23 cellular contexts compared by ENCODE assay signal in genomic region chr16:17084134-17084533, GRCh38.
A peak's percentile ranks its signal among the peaks of the same experiment; 100 is the strongest.
DNase-seq lines count a peak whose midpoint lies in the region; ATAC-seq, FAIRE-seq and TF ChIP-seq lines count a peak whose summit lies in the region.
"Had no signal": no experiment of that assay in that cellular context is flagged by ENCODE, and none has a peak within 500 bp of the region (broad histone marks: within the 10 kb centered on the region; RNA-seq: fewer than 3 reads in every experiment).

No MANE protein-coding gene starts in this region.

- ATAC-seq in HepG2 = no peak
- ATAC-seq in right lobe of liver = no peak
- no peak for ATAC-seq in WTC11
- no peak for ATAC-seq in HG02642 (IDR thresholded peaks at IDR 0.05; ENCODE audit: poor library complexity, unreplicated experiment)
- no peak for ATAC-seq in gastrocnemius medialis

- no peaks in the 10 kb centered on the region for H3K36me3 ChIP-seq in HepG2 (replicated peaks in 1 of 2; ENCODE audit: control insufficient read depth in 1 of 2, insufficient read depth in 2 of 2, low read length in 2 of 2)
- no peaks in the 10 kb centered on the region for H3K36me3 ChIP-seq in right lobe of liver
- no peaks in the 10 kb centered on the region for H3K36me3 ChIP-seq in gastrocnemius medialis

- no peak for TF ChIP-seq RAD21 in HepG2 (CRISPR knock-in tag; IDR thresholded peaks at IDR 0.05)

- BruUV-seq in HepG2 (replicated peaks; lab: Mats Ljungman, UMichigan) = no TSS peak

- TF ChIP-seq CTCF in HepG2 (CRISPR knock-in tag; IDR thresholded peaks at IDR 0.05) (no peak), right lobe of liver (IDR thresholded peaks at IDR 0.05) (no peak), WTC11 (IDR thresholded peaks at IDR 0.05) (no peak), gastrocnemius medialis (IDR thresholded peaks at IDR 0.05 in 4 of 5, conservative IDR thresholded peaks at IDR 0.05 in 1 of 5) (no peak)

- WGBS in HepG2 (ENCODE audit: low lambda C conversion rate) = 0% methylated on average over 2 of the region's 2 CpGs
- WGBS in right lobe of liver (ENCODE audit: insufficient coverage, low coverage, low lambda C conversion rate, missing lambda C conversion rate) = 23% methylated on average over 2 of the region's 2 CpGs

- peak overlapping the region; percentile 83 for H3K27ac Mint-ChIP-seq in WTC11
- H3K27ac Mint-ChIP-seq: B cell; CD4-positive, CD25-positive, alpha-beta regulatory T cell had no signal

- H3K27me3 Mint-ChIP-seq in WTC11 (ENCODE audit: low read depth) = peaks cover 23% of the 10 kb centered on the region
- H3K27me3 Mint-ChIP-seq: B cell; CD4-positive, CD25-positive, alpha-beta regulatory T cell had no signal

- H3K9ac ChIP-seq in HepG2 (ENCODE audit: insufficient read depth, low read depth, low read length) = no peak overlapping the region

- no peak for TF ChIP-seq EP300 in HepG2 (IDR thresholded peaks at IDR 0.05; ENCODE audit: low read depth in 2 of 2, low read length in 2 of 2)
- TF ChIP-seq EP300 in HepG2 (CRISPR knock-in tag; IDR thresholded peaks at IDR 0.05; ENCODE audit: borderline replicate concordance) = no peak

- no peak overlapping the region for H2AFZ ChIP-seq in HepG2 (ENCODE audit: low read length)

- peak overlapping the region; percentile 20; the same call in 1 of the 2 replicates for H3K4me3 Mint-ChIP-seq in WTC11
- H3K4me3 Mint-ChIP-seq: B cell; CD4-positive, CD25-positive, alpha-beta regulatory T cell had no signal

- no peak overlapping the region for H3K4me3 ChIP-seq in HepG2 (replicated peaks in 1 of 3; ENCODE audit: insufficient read depth in 1 of 3, low read depth in 2 of 3, low read length in 3 of 3)
- no peak overlapping the region for H3K4me3 ChIP-seq in right lobe of liver
- 0 out of 2 replicates have a peak overlapping the region, but pooled peaks have one; percentile 17 for H3K4me3 ChIP-seq in iPS-18c (ENCODE audit: insufficient read depth, low read depth, low read length)
- no peak overlapping the region for H3K4me3 ChIP-seq in gastrocnemius medialis

- intact Hi-C loops in HepG2 (cut with micrococcal nuclease; ENCODE audit: unreplicated experiment) = no loop called here
- intact Hi-C loops in right lobe of liver (cut with DNase I) = no loop called here
- intact Hi-C loops in gastrocnemius medialis (cut with DNase I; ENCODE audit: low total_unique reads) = no loop called here

- H3K36me3 Mint-ChIP-seq in WTC11 = peaks cover 12% of the 10 kb centered on the region
- H3K36me3 Mint-ChIP-seq: CD4-positive, CD25-positive, alpha-beta regulatory T cell had no signal

- POLR2A ChIA-PET in HepG2 (lab: Yijun Ruan, JAX) = no interaction called here
- POLR2A ChIA-PET in WTC11 (lab: Charles Lee) = no interaction called here

- FAIRE-seq in HepG2 (lab: Jason Lieb, UNC) = no peak
- FAIRE-seq: GM12891, GM18507 had no signal

- H4K20me1 ChIP-seq in HepG2 (ENCODE audit: insufficient read depth, low read length) = no peaks in the 10 kb centered on the region

- no peaks in the 10 kb centered on the region for H3K4me1 ChIP-seq in HepG2 (ENCODE audit: insufficient read depth, low read length)
- no peaks in the 10 kb centered on the region for H3K4me1 ChIP-seq in right lobe of liver
- H3K4me1 ChIP-seq in gastrocnemius medialis = no peaks in the 10 kb centered on the region

- in situ Hi-C loops in HepG2 (cut with HindIII; ENCODE audit: extremely low pct_ligation_motif_present, low pct_unique_long_range_greater_than_20kb) (no loop called here), gastrocnemius medialis (cut with MboI; ENCODE audit: low sequenced_read_pairs in 4 of 4) (no loop called here)

- DNase-seq in HepG2 (ENCODE audit: low spot score) (no peak), right lobe of liver (no peak), WTC11 (ENCODE audit: low spot score) (no peak), retina (no peak), gastrocnemius medialis (no peak), CD1c-positive myeloid dendritic cell (ENCODE audit: extremely low spot score) (no peak)
- DNase-seq: 8988T; CD4-positive, CD25-positive, alpha-beta regulatory T cell; GF-D8; KBM-7; NCI-H1694 treated with DMSO at 0.1 percent for 48 hours; NCI-H226; NCI-H524; NCI-H82; OCI-M1; RPMI8226; SHP77 treated with DMSO at 0.1 percent for 48 hours had no signal

- H3K27ac ChIP-seq in HepG2 (ENCODE audit: extremely low read length, insufficient read depth, low read length) (no peak overlapping the region), right lobe of liver (no peak overlapping the region), gastrocnemius medialis (no peak overlapping the region)
- H3K27ac ChIP-seq: HL-60 had no signal

- CTCF ChIA-PET in HepG2 (lab: Yijun Ruan, JAX; ENCODE audit: low intra/inter-chr PET ratio, low total read pairs) (no interaction called here), WTC11 (lab: Charles Lee) (interaction anchor here (0.9 to 2.1 kb wide), 2 partner anchors 8 to 223 kb away, joined by 3 to 7 read pairs; no protein-coding TSS in a partner anchor)

- H3K9me3 Mint-ChIP-seq in WTC11 = peaks cover 25% of the 10 kb centered on the region
- H3K9me3 Mint-ChIP-seq: CD4-positive, CD25-positive, alpha-beta regulatory T cell had no signal

- H3K79me2 ChIP-seq in HepG2 (ENCODE audit: insufficient read depth, low read length) = no peaks in the 10 kb centered on the region

- no peak overlapping the region for H3K4me2 ChIP-seq in HepG2 (ENCODE audit: low read depth, low read length)

- H3K27me3 ChIP-seq in HepG2 (ENCODE audit: control insufficient read depth in 1 of 2, insufficient read depth in 2 of 2, low read length in 2 of 2) (no peaks in the 10 kb centered on the region), right lobe of liver (no peaks in the 10 kb centered on the region), gastrocnemius medialis (no peaks in the 10 kb centered on the region)

- TF ChIP-seq POLR2A in HepG2 (IDR thresholded peaks at IDR 0.05; ENCODE audit: insufficient read depth in 1 of 2, low read depth in 2 of 2, low read length in 2 of 2) = no peak
- TF ChIP-seq POLR2A in right lobe of liver (IDR thresholded peaks at IDR 0.05) = no peak
- TF ChIP-seq POLR2A in gastrocnemius medialis (IDR thresholded peaks at IDR 0.05) = no peak

- peaks cover 55% of the 10 kb centered on the region for H3K4me1 Mint-ChIP-seq in WTC11
- H3K4me1 Mint-ChIP-seq: B cell had no signal

- H3K9me3 ChIP-seq in HepG2 (ENCODE audit: low read length) (no peaks in the 10 kb centered on the region), right lobe of liver (no peaks in the 10 kb centered on the region), iPS-18c (ENCODE audit: control insufficient read depth, insufficient read depth, low read length) (no peaks in the 10 kb centered on the region), gastrocnemius medialis (no peaks in the 10 kb centered on the region)

TF ChIP-seq in HepG2, 621 proteins besides CTCF, POLR2A, EP300 and RAD21 (continues in another document):
- TF ChIP-seq SRY (CRISPR knock-in tag; IDR thresholded peaks at IDR 0.05) = no peak
- no peak for TF ChIP-seq ATF1 (CRISPR knock-in tag; IDR thresholded peaks at IDR 0.05)

TF ChIP-seq in WTC11, 78 proteins besides CTCF, POLR2A, EP300 and RAD21:
- TF ChIP-seq NR3C1 (CRISPR knock-in tag; conservative IDR thresholded peaks at IDR 0.05; ENCODE audit: low read depth) (no peak), PRRX2 (CRISPR knock-in tag; IDR thresholded peaks at IDR 0.05) (no peak), ZNF232 (CRISPR knock-in tag; IDR thresholded peaks at IDR 0.05) (no peak), TEAD4 (CRISPR knock-in tag; IDR thresholded peaks at IDR 0.05) (no peak), AFF4 (CRISPR knock-in tag; IDR thresholded peaks at IDR 0.05; ENCODE audit: borderline replicate concordance) (no peak)
